ENCODE assay signal across 4 cellular contexts in the genomic region with DNA sequence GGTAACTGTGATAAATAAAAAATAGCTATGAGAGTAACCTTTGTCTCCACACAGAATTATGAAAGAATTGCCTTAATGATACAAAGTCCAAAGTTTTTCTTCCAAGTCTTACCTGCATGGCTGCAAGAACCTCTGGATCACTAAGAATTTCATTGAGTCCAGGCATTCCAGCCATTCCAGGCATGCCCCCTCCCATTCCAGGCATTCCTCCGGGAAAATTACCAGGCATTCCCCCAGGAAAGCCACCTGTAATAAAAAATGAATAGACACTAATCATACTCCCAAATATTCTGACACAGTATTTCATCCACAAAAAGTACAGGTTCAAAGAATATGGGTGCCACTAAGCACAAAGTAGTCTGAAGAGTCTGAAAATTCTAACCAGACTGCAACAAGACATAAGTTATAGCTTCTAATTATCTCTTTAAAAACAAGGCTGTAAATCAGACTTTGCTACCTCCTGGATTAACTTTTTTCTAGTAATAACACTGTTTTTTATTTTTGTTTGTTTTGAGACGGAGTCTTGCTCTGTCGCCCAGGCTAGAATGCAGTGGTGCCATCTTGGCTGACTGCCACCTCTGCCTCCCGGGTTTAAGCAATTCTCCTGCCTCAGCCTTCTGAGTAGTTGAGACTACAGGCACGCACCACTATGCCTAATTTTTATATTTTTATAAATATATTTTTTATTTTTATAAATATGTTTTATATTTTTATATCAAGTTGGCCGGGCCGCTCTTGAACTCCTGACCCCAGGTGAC.
TF ChIP-seq lines count a peak whose summit lies in the region.

No MANE protein-coding gene starts in this region.

TF ChIP-seq in HEK293, 187 proteins besides CTCF, POLR2A, EP300 and RAD21 (continues in another document):
- TF ChIP-seq ZNF292 (tag by site-specific recombination; IDR thresholded peaks at IDR 0.05; ENCODE audit: borderline replicate concordance, low read depth) (no peak), ZNF133 (tag by site-specific recombination; IDR thresholded peaks at IDR 0.05) (no peak), ZNF473 (tag by site-specific recombination; IDR thresholded peaks at IDR 0.05) (no peak), ZNF16 (tag by site-specific recombination; IDR thresholded peaks at IDR 0.05; ENCODE audit: low read depth) (no peak), OSR2 (tag by site-specific recombination; IDR thresholded peaks at IDR 0.05) (no peak), ZIC2 (tag by site-specific recombination; IDR thresholded peaks at IDR 0.05) (no peak), ZNF776 (tag by site-specific recombination; IDR thresholded peaks at IDR 0.05; ENCODE audit: borderline replicate concordance) (no peak), ZFHX2 (tag by site-specific recombination; conservative IDR thresholded peaks at IDR 0.05) (no peak), ZBTB1 (tag by site-specific recombination; IDR thresholded peaks at IDR 0.05) (no peak), GLI4 (tag by site-specific recombination; IDR thresholded peaks at IDR 0.05) (no peak), SP7 (tag by site-specific recombination; IDR thresholded peaks at IDR 0.05) (peak; percentile 34; the same call in 1 of the 2 replicates)
- TF ChIP-seq, protein P1, sequence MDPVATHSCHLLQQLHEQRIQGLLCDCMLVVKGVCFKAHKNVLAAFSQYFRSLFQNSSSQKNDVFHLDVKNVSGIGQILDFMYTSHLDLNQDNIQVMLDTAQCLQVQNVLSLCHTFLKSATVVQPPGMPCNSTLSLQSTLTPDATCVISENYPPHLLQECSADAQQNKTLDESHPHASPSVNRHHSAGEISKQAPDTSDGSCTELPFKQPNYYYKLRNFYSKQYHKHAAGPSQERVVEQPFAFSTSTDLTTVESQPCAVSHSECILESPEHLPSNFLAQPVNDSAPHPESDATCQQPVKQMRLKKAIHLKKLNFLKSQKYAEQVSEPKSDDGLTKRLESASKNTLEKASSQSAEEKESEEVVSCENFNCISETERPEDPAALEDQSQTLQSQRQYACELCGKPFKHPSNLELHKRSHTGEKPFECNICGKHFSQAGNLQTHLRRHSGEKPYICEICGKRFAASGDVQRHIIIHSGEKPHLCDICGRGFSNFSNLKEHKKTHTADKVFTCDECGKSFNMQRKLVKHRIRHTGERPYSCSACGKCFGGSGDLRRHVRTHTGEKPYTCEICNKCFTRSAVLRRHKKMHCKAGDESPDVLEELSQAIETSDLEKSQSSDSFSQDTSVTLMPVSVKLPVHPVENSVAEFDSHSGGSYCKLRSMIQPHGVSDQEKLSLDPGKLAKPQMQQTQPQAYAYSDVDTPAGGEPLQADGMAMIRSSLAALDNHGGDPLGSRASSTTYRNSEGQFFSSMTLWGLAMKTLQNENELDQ (tag by site-specific recombination; IDR thresholded peaks at IDR 0.05; ENCODE audit: low read depth): no peak

TF ChIP-seq in H1, 55 proteins besides CTCF, POLR2A, EP300 and RAD21:
- peak; percentile 69; the same call in 1 of the 2 replicates for TF ChIP-seq SP1 (IDR thresholded peaks at IDR 0.05; ENCODE audit: low read depth, low read length)
- no peak for TF ChIP-seq CBX5 (IDR thresholded peaks at IDR 0.05; ENCODE audit: low read depth, low read length)
- no peak for TF ChIP-seq YY1 (IDR thresholded peaks at IDR 0.05; ENCODE audit: low read depth, low read length)
- TF ChIP-seq KDM4A (IDR thresholded peaks at IDR 0.05; ENCODE audit: low read depth, low read length, severe bottlenecking): no peak
- no peak for TF ChIP-seq TAF7 (optimal IDR thresholded peaks at IDR 0.05; ENCODE audit: borderline replicate concordance, low read depth, low read length)
- TF ChIP-seq TEAD4 (IDR thresholded peaks at IDR 0.05; ENCODE audit: low read depth, low read length): peak; percentile 99
- no peak for TF ChIP-seq CEBPB (IDR thresholded peaks at IDR 0.05; ENCODE audit: low read depth, low read length)
- TF ChIP-seq BRCA1 (IDR thresholded peaks at IDR 0.05; ENCODE audit: low read depth, low read length): no peak
TF ChIP-seq in H1: peak in this region for 2.

TF ChIP-seq in liver, 16 proteins besides CTCF, POLR2A, EP300 and RAD21:
- TF ChIP-seq HNF4A (conservative IDR thresholded peaks at IDR 0.05): peak; percentile 76 to 84
- no peak for TF ChIP-seq REST (IDR thresholded peaks at IDR 0.05)
- TF ChIP-seq NR2F2 (IDR thresholded peaks at IDR 0.05): no peak
- TF ChIP-seq HNF4G (IDR thresholded peaks at IDR 0.05): peak; percentile 62
- TF ChIP-seq SP1 (IDR thresholded peaks at IDR 0.05): peak; percentile 38
- TF ChIP-seq FOXA2 (IDR thresholded peaks at IDR 0.05): no peak
- TF ChIP-seq JUND (IDR thresholded peaks at IDR 0.05): no peak
- no peak for TF ChIP-seq ATF3 (IDR thresholded peaks at IDR 0.05)
- TF ChIP-seq YY1 (IDR thresholded peaks at IDR 0.05): no peak
- TF ChIP-seq FOXA1 (IDR thresholded peaks at IDR 0.05): no peak
- TF ChIP-seq RXRA (IDR thresholded peaks at IDR 0.05): peak in 1 of 2 donors; percentile 26
- TF ChIP-seq GABPA (IDR thresholded peaks at IDR 0.05 in 1 of 2, conservative IDR thresholded peaks at IDR 0.05 in 1 of 2): no peak
- TF ChIP-seq, protein P2, sequence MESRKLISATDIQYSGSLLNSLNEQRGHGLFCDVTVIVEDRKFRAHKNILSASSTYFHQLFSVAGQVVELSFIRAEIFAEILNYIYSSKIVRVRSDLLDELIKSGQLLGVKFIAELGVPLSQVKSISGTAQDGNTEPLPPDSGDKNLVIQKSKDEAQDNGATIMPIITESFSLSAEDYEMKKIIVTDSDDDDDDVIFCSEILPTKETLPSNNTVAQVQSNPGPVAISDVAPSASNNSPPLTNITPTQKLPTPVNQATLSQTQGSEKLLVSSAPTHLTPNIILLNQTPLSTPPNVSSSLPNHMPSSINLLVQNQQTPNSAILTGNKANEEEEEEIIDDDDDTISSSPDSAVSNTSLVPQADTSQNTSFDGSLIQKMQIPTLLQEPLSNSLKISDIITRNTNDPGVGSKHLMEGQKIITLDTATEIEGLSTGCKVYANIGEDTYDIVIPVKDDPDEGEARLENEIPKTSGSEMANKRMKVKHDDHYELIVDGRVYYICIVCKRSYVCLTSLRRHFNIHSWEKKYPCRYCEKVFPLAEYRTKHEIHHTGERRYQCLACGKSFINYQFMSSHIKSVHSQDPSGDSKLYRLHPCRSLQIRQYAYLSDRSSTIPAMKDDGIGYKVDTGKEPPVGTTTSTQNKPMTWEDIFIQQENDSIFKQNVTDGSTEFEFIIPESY (IDR thresholded peaks at IDR 0.05): no peak
- no peak for TF ChIP-seq TAF1 (conservative IDR thresholded peaks at IDR 0.05)
- TF ChIP-seq, protein P3, sequence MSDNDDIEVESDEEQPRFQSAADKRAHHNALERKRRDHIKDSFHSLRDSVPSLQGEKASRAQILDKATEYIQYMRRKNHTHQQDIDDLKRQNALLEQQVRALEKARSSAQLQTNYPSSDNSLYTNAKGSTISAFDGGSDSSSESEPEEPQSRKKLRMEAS (IDR thresholded peaks at IDR 0.05): no peak

TF ChIP-seq in GM12891, 5 proteins besides CTCF, POLR2A, EP300 and RAD21:
- TF ChIP-seq SPI1 (IDR thresholded peaks at IDR 0.05; ENCODE audit: low read depth, low read length): no peak
